Comparison of ENCODE assay signal across 13 cellular contexts in the genomic region with DNA sequence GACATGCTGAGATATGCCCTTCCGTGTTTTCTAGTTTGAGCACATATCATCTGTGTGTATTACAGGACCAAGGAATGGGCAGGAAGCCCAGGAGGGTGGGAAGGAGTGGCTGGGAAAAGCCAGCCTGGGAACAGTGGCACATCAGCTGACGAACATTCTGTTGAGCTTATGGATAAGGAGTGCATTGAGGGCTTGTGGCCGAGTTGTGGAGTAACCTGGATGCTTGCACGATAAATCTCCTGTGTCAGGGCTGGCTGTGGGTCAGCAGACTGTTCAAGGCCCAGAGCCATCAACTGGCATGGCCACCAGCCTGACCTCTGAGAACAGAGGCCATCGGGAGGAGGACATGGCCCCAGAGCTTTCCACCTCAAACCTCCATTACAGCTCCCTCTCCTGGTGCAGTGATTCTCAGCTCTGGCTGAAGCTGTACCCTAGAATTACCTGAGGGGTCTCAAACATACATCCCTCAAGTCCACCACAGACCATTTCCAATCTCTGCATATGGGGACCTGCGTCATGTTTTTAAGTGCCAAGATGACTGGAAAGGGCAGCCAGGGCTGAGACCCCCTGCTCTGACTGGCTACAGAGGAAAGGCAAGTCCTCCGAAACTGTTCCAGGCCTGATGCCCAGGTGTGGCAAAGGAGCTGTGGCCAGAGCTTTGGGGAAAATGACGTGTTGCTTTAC. TPM values are rescaled to one million over a fixed set of nuclear protein-coding genes. Genes with fewer than 3 reads are reported as not detected.
A peak's percentile ranks its signal among the peaks of the same experiment; 100 is the strongest.
DNase-seq lines count a peak whose midpoint lies in the region; ATAC-seq and TF ChIP-seq lines count a peak whose summit lies in the region.
"Had no signal": no experiment of that assay in that cellular context is flagged by ENCODE, and none has a peak within 500 bp of the region (broad histone marks: within the 10 kb centered on the region; RNA-seq: fewer than 3 reads in every experiment).

No MANE protein-coding gene starts in this region.

- H3K79me2 ChIP-seq in osteoblast (ENCODE audit: insufficient read depth, low read length) = no peaks in the 10 kb centered on the region

- H3K27me3 ChIP-seq in body of pancreas (no peaks in the 10 kb centered on the region), osteoblast (ENCODE audit: insufficient read depth, low read length) (no peaks in the 10 kb centered on the region), BE2C (no peaks in the 10 kb centered on the region)

- H3K27ac ChIP-seq in body of pancreas (peak overlapping the region; percentile 70 to 85 (median 81)), osteoblast (ENCODE audit: low read depth, low read length) (no peak overlapping the region)

- H3K36me3 ChIP-seq in body of pancreas (replicated peaks in 1 of 2; ENCODE audit: insufficient read depth in 1 of 2, low read depth in 2 of 2) = no peaks in the 10 kb centered on the region
- peaks cover 8% of the 10 kb centered on the region for H3K36me3 ChIP-seq in osteoblast (ENCODE audit: insufficient read depth, low read length)
- no peaks in the 10 kb centered on the region for H3K36me3 ChIP-seq in BE2C

- TF ChIP-seq POLR2A in body of pancreas (IDR thresholded peaks at IDR 0.05) = no peak

- ATAC-seq in body of pancreas (peak; percentile 83), left cardiac atrium (peak; percentile 59 to 74), HG03565 (IDR thresholded peaks at IDR 0.05; ENCODE audit: unreplicated experiment) (no peak), HG03025 (IDR thresholded peaks at IDR 0.05; ENCODE audit: low FRiP score, unreplicated experiment) (no peak)

- TF ChIP-seq CTCF in body of pancreas (IDR thresholded peaks at IDR 0.05) (peak in 4 of 7 experiments; percentile 8 to 24 (median 10)), osteoblast (IDR thresholded peaks at IDR 0.05; ENCODE audit: extremely low read depth, low read depth, low read length) (peak; percentile 6), BE2C (IDR thresholded peaks at IDR 0.05; ENCODE audit: low read depth, low read length) (no peak)

- no peaks in the 10 kb centered on the region for H4K20me1 ChIP-seq in osteoblast (ENCODE audit: insufficient read depth, low read length)

- H3K4me1 ChIP-seq in body of pancreas = peaks cover 34% of the 10 kb centered on the region
- no peaks in the 10 kb centered on the region for H3K4me1 ChIP-seq in osteoblast (ENCODE audit: insufficient read depth, low read length)
- H3K4me1 ChIP-seq in BE2C = no peaks in the 10 kb centered on the region

- no peak overlapping the region for H3K4me3 ChIP-seq in body of pancreas
- no peak overlapping the region for H3K4me3 ChIP-seq in osteoblast (ENCODE audit: insufficient read depth, low read length)
- H3K4me3 ChIP-seq in BE2C (ENCODE audit: low read depth, low read length) = no peak overlapping the region

- no peak overlapping the region for H3K4me2 ChIP-seq in osteoblast (ENCODE audit: insufficient read depth, low read length)

- no peaks in the 10 kb centered on the region for H3K9me3 ChIP-seq in body of pancreas
- H3K9me3 ChIP-seq in osteoblast (ENCODE audit: low read depth, low read length) = no peaks in the 10 kb centered on the region
- no peaks in the 10 kb centered on the region for H3K9me3 ChIP-seq in BE2C

- intact Hi-C loops in body of pancreas (cut with DNase I) = no loop called here
- intact Hi-C loops in left cardiac atrium (cut with DNase I) = no loop called here

- H2AFZ ChIP-seq in osteoblast (ENCODE audit: low read length) = no peak overlapping the region

- 39 to 43% methylated on average over 7 to 8 of the region's 8 CpGs for whole genome bisulfite sequencing in body of pancreas, 2 donors

- DNase-seq in D341Med (ENCODE audit: low spot score) (peak; percentile 10), body of pancreas (peak; percentile 90 to 96 (median 96)), left cardiac atrium (no peak), osteoblast (ENCODE audit: insufficient read length, low spot score, missing footprints) (peak; percentile 55), COLO829 (ENCODE audit: low spot score) (no peak), BE2C (no peak)
- DNase-seq: activated CD4-positive, CD25-positive, alpha-beta regulatory T cell; activated gamma-delta T cell; cerebellar nuclear complex; midbrain; NCI-H446 treated with DMSO at 0.1 percent for 48 hours had no signal

RNA-seq across cellular contexts. Expression of gene VILL, which starts 4.8 kb away (rescaled TPM):
- 10 to 100 TPM in 1 of 2 donors, 1 to 10 TPM in 1; 3.6 to 10.4 TPM for total RNA-seq in body of pancreas
- total RNA-seq in left cardiac atrium = 1 to 10 TPM; 6.1 to 6.2 TPM
- total RNA-seq in osteoblast = 6.8 and 7.6 TPM in 2 replicates
- 12.7 TPM for polyA plus RNA-seq in BE2C (2012; ENCODE audit: insufficient read depth, insufficient read length, low read depth)

RNA-seq across cellular contexts. Expression of gene PLCD1, which starts 43.7 kb away (rescaled TPM):
- total RNA-seq in body of pancreas (10 to 100 TPM in 1 of 2 donors, 1 to 10 TPM in 1; 7.9 to 12.2 TPM), left cardiac atrium (10 to 100 TPM; 10.8 to 12.3 TPM), osteoblast (23.2 and 23.6 TPM in 2 replicates)
- 0.85 TPM for polyA plus RNA-seq in BE2C (2012; ENCODE audit: insufficient read depth, insufficient read length, low read depth)

RNA-seq across cellular contexts. Expression of gene DLEC1, which starts 53.2 kb away (rescaled TPM):
- total RNA-seq in body of pancreas (1 to 10 TPM in 1 of 2 donors, under 1 TPM in 1; 0.78 to 1.3 TPM), left cardiac atrium (under 1 TPM; 0.29 to 0.82 TPM), osteoblast (under 0.01 and 0.29 TPM in 2 replicates)
- not detected for polyA plus RNA-seq in BE2C (2012; ENCODE audit: insufficient read depth, insufficient read length, low read depth)

Comparison
In these comparisons a context has a peak if more than half of its experiments do, and no peak if none do; other contexts are left out.
1. DNase-seq: peak in D341Med (single experiment), body of pancreas (4 of 4) and osteoblast (single experiment); none in left cardiac atrium (single experiment), COLO829 (single experiment) and BE2C (single experiment).
2. ATAC-seq: peak in body of pancreas (single experiment) and left cardiac atrium (2 of 2); none in HG03565 (single experiment) and HG03025 (single experiment).